ENCODE assay signal across 1 cellular context in genomic region chr7:54967384-54967783, GRCh38.
TF ChIP-seq lines count a peak whose summit lies in the region.

No MANE protein-coding gene starts in this region.

TF ChIP-seq in K562, 482 proteins besides CTCF, POLR2A, EP300 and RAD21:
- TF ChIP-seq TFE3 (CRISPR knock-in tag; IDR thresholded peaks at IDR 0.05) (0 out of 2 replicates have a peak, but pooled peaks have one; percentile 2), ZNF639 (CRISPR knock-in tag; conservative IDR thresholded peaks at IDR 0.05 in 1 of 2, IDR thresholded peaks at IDR 0.05 in 1 of 2) (no peak)
TF ChIP-seq in K562: peak in this region for 1.
